Comparison of ENCODE assay signal across 1 cellular context in genomic region chr10:73413108-73413527, GRCh38.
TF ChIP-seq lines count a peak whose summit lies in the region.

No MANE protein-coding gene starts in this region.

TF ChIP-seq in GM12878, 131 proteins besides CTCF, POLR2A, EP300 and RAD21 (continued from another document):
- TF ChIP-seq SKIL (IDR thresholded peaks at IDR 0.05; ENCODE audit: low read depth, poor library complexity, severe bottlenecking): peak; percentile 34
- peak; percentile 41; the same call in 1 of the 2 replicates for TF ChIP-seq PML (IDR thresholded peaks at IDR 0.05; ENCODE audit: low read length)
- 0 out of 4 replicates have a peak, but pooled peaks of 1 of the 2 experiments have one; percentile 29 for TF ChIP-seq ETV6 (conservative IDR thresholded peaks at IDR 0.05 in 1 of 2, IDR thresholded peaks at IDR 0.05 in 1 of 2; ENCODE audit: borderline replicate concordance in 1 of 2, low read depth in 1 of 2)
- 0 out of 2 replicates have a peak, but pooled peaks have one; percentile 38 for TF ChIP-seq FOXM1 (IDR thresholded peaks at IDR 0.05; ENCODE audit: low read depth, low read length)
- no peak for TF ChIP-seq IRF4 (IDR thresholded peaks at IDR 0.05; ENCODE audit: low read depth, low read length)
- TF ChIP-seq, protein P1, sequence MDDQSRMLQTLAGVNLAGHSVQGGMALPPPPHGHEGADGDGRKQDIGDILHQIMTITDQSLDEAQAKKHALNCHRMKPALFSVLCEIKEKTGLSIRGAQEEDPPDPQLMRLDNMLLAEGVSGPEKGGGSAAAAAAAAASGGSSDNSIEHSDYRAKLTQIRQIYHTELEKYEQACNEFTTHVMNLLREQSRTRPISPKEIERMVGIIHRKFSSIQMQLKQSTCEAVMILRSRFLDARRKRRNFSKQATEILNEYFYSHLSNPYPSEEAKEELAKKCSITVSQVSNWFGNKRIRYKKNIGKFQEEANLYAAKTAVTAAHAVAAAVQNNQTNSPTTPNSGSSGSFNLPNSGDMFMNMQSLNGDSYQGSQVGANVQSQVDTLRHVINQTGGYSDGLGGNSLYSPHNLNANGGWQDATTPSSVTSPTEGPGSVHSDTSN (IDR thresholded peaks at IDR 0.05; ENCODE audit: insufficient replicate concordance, low read depth, low read length): peak; percentile 47
- TF ChIP-seq CREB1 (IDR thresholded peaks at IDR 0.05; ENCODE audit: low read depth): peak; percentile 74
- peak; percentile 79 for TF ChIP-seq PKNOX1 (IDR thresholded peaks at IDR 0.05)
- TF ChIP-seq EGR1 (IDR thresholded peaks at IDR 0.05; ENCODE audit: borderline replicate concordance in 1 of 2, low read depth in 2 of 2, low read length in 2 of 2): no peak
- 0 out of 2 replicates have a peak, but pooled peaks have one; percentile 37 for TF ChIP-seq TAF1 (IDR thresholded peaks at IDR 0.05; ENCODE audit: borderline replicate concordance, low read depth, low read length)
- TF ChIP-seq, protein P2, sequence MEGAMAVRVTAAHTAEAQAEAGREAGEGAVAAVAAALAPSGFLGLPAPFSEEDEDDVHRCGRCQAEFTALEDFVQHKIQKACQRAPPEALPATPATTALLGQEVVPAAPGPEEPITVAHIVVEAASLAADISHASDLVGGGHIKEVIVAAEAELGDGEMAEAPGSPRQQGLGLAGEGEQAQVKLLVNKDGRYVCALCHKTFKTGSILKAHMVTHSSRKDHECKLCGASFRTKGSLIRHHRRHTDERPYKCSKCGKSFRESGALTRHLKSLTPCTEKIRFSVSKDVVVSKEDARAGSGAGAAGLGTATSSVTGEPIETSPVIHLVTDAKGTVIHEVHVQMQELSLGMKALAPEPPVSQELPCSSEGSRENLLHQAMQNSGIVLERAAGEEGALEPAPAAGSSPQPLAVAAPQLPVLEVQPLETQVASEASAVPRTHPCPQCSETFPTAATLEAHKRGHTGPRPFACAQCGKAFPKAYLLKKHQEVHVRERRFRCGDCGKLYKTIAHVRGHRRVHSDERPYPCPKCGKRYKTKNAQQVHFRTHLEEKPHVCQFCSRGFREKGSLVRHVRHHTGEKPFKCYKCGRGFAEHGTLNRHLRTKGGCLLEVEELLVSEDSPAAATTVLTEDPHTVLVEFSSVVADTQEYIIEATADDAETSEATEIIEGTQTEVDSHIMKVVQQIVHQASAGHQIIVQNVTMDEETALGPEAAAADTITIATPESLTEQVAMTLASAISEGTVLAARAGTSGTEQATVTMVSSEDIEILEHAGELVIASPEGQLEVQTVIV (IDR thresholded peaks at IDR 0.05; ENCODE audit: borderline replicate concordance, partially characterized antibody): peak; percentile 97
- TF ChIP-seq, protein P3, sequence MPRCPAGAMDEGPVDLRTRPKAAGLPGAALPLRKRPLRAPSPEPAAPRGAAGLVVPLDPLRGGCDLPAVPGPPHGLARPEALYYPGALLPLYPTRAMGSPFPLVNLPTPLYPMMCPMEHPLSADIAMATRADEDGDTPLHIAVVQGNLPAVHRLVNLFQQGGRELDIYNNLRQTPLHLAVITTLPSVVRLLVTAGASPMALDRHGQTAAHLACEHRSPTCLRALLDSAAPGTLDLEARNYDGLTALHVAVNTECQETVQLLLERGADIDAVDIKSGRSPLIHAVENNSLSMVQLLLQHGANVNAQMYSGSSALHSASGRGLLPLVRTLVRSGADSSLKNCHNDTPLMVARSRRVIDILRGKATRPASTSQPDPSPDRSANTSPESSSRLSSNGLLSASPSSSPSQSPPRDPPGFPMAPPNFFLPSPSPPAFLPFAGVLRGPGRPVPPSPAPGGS (IDR thresholded peaks at IDR 0.05; ENCODE audit: borderline replicate concordance, insufficient read depth, low read depth, low read length, poor library complexity, severe bottlenecking): peak; percentile 50
- TF ChIP-seq ATF3 (IDR thresholded peaks at IDR 0.05; ENCODE audit: borderline replicate concordance, extremely low read depth, low read depth, low read length): peak; percentile 38; the same call in 1 of the 2 replicates
